Comparison of ENCODE assay signal across 8 cellular contexts in the genomic region with DNA sequence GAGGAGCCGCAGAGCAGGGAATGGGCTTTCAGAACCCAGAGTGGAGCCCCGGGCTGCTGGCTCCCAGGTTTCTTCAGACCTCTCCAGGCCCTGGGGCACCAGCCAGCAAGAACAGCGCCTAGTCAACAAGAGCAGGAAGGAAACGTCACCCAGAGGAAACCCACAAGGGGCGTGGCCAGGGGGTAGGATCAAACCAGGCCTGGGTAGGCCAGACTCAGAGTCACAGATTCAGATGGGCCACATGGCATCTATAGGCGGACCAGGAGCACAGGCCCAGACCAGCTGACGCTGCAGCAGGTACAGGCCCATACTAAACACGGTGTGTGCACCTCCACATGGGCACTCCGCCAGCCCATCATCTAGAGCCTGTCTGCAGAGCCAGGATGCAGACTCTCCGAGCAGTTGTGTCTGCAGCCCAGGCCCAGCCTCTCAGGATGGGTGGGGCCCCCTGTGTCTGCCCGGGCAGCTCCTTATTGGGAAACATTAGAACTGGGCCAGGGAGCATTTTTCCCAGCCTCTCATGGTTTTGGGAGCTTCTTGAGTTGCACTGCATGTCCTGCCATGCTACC. TPM values are rescaled to one million over a fixed set of nuclear protein-coding genes. Genes with fewer than 3 reads are reported as not detected.
DNase-seq lines count a peak whose midpoint lies in the region; ATAC-seq and TF ChIP-seq lines count a peak whose summit lies in the region.

A gene (minus strand): TSS at position 127 of the 569 bp plus-strand sequence. CDS start 552 bp downstream, outside the sequence.

- ATAC-seq in GM19372 (IDR thresholded peaks at IDR 0.05; ENCODE audit: low read depth, unreplicated experiment): peak; percentile 91
- ATAC-seq in HG03558 (IDR thresholded peaks at IDR 0.05; ENCODE audit: extremely low read depth, unreplicated experiment): peak; percentile 71
- peak; percentile 93 to 97 (median 95) for ATAC-seq in heart right ventricle
- peak; percentile 98 for ATAC-seq in sciatic nerve
- ATAC-seq in aorta (ENCODE audit: low FRiP score): peak; percentile 95

- H3K27me3 ChIP-seq in heart right ventricle (no peaks in the 10 kb centered on the region), aorta (ENCODE audit: control insufficient read depth in 1 of 2, insufficient read depth in 2 of 2, low read length in 1 of 2) (no peaks in the 10 kb centered on the region)

- H3K4me3 ChIP-seq in heart right ventricle: peak within 1 kb of the TSS; percentile 36 to 71 (median 63)
- peak within 1 kb of the TSS; percentile 13 to 37 for H3K4me3 ChIP-seq in aorta (ENCODE audit: low read length in 2 of 2)

- 32 to 35% methylated on average over 11 of the region's 11 CpGs for WGBS in heart right ventricle, 2 donors
- 19 to 22% methylated on average over 11 of the region's 11 CpGs for WGBS in aorta, 2 donors

- H3K9me3 Mint-ChIP-seq in CD14-positive monocyte: no peaks in the 10 kb centered on the region

- peaks cover 68% of the 10 kb centered on the region for H3K4me1 Mint-ChIP-seq in CD14-positive monocyte

- no peaks in the 10 kb centered on the region for H3K9me3 ChIP-seq in heart right ventricle
- no peaks in the 10 kb centered on the region for H3K9me3 ChIP-seq in aorta (ENCODE audit: control insufficient read depth, low read length)

- intact Hi-C loops in CD14-positive monocyte (cut with micrococcal nuclease) (loop anchor here in 1 of 2 donors (5.0 kb wide), 1 partner anchor 858 kb away; a partner anchor contains a TSS), heart right ventricle (cut with DNase I) (loop anchor here in 1 of 10 donors (10.0 kb wide), 1 partner anchor 480 kb away; no protein-coding TSS in a partner anchor), sciatic nerve (cut with DNase I) (no loop called here), aorta (cut with DNase I) (loop anchor here in 1 of 2 donors (5.0 kb wide), 2 partner anchors 52 to 97 kb away; a partner anchor contains a TSS)

- peaks cover 10 to 56% (median 42%) of the 10 kb centered on the region in 9 donors for H3K4me1 ChIP-seq in heart right ventricle
- no peaks in the 10 kb centered on the region for H3K4me1 ChIP-seq in aorta (ENCODE audit: control insufficient read depth in 1 of 2, insufficient read depth in 2 of 2, low read length in 2 of 2)

- H3K27ac ChIP-seq in heart right ventricle (peak within 1 kb of the TSS; percentile 74 to 96 (median 91)), aorta (ENCODE audit: low read depth in 1 of 2, low read length in 2 of 2) (peak within 1 kb of the TSS in 1 of 2 donors; percentile 71)

- H3K27me3 Mint-ChIP-seq in CD14-positive monocyte (ENCODE audit: low read depth in 3 of 3): peaks cover 2 to 11% (median 10%) of the 10 kb centered on the region in 3 donors

- peak within 1 kb of the TSS; percentile 96 for H3K4me3 Mint-ChIP-seq in CD14-positive monocyte

- TF ChIP-seq CTCF in CD14-positive monocyte (IDR thresholded peaks at IDR 0.05) (no peak), heart right ventricle (IDR thresholded peaks at IDR 0.05) (no peak)

- H3K36me3 ChIP-seq in heart right ventricle: peaks cover 0 to 28% (median 4%) of the 10 kb centered on the region in 9 donors
- no peaks in the 10 kb centered on the region for H3K36me3 ChIP-seq in aorta (ENCODE audit: control insufficient read depth in 1 of 2, insufficient read depth in 2 of 2, low read length in 1 of 2)

- peak; percentile 91 for DNase-seq in CD14-positive monocyte (ENCODE audit: low spot score)
- DNase-seq in SW 1271 (lab: John Stamatoyannopoulos, UW): peak; percentile 55 to 92
- peak; percentile 84 for DNase-seq in activated naive CD8-positive, alpha-beta T cell treated with anti-CD3 and anti-CD28 coated beads, Interleukin-2, amount 50 U/mL, for 16 hours (ENCODE audit: low read depth, low spot score)
- DNase-seq in heart right ventricle: peak; percentile 84 to 92
- DNase-seq in sciatic nerve (ENCODE audit: low spot score): peak; percentile 91
- DNase-seq in aorta: peak; percentile 95 to 98

- H3K27ac Mint-ChIP-seq in CD14-positive monocyte: peak within 1 kb of the TSS; percentile 95 to 99 (median 97)

- H3K36me3 Mint-ChIP-seq in CD14-positive monocyte: peaks cover 25 to 30% of the 10 kb centered on the region in 2 donors

RNA-seq across cellular contexts. Expression of the gene that starts here (rescaled TPM):
- polyA plus RNA-seq in CD14-positive monocyte (10 to 100 TPM; 13.2 to 17.3 TPM), heart right ventricle (10 to 100 TPM in 1 of 2 donors, 1 to 10 TPM in 1; 6.2 to 34.3 TPM), aorta (10 to 100 TPM; 11.1 to 63.0 TPM)
- total RNA-seq in heart right ventricle (10 to 100 TPM in 2 of 10 donors, 1 to 10 TPM in 8; 4.9 to 11.3 (median 7.6) TPM), sciatic nerve (51.4 TPM), aorta (10 to 100 TPM; 35.2 to 82.2 TPM)
